Comparison of ENCODE assay signal across 18 cellular contexts in genomic region chr20:20456736-20457135, GRCh38.
DNase-seq lines count a peak whose midpoint lies in the region; TF ChIP-seq lines count a peak whose summit lies in the region.
"Had no signal": no experiment of that assay in that cellular context is flagged by ENCODE, and none has a peak within 500 bp of the region (broad histone marks: within the 10 kb centered on the region; RNA-seq: fewer than 3 reads in every experiment).

No MANE protein-coding gene starts in this region.

- H3K4me3 Mint-ChIP-seq in HFFc6 = no peak overlapping the region
- H3K4me3 Mint-ChIP-seq: CD8-positive, alpha-beta T cell had no signal

- TF ChIP-seq CTCF in fibroblast of pulmonary artery (IDR thresholded peaks at IDR 0.05; ENCODE audit: low read length, missing control alignments) (no peak), HFFc6 (IDR thresholded peaks at IDR 0.05) (no peak)

- DNase-seq in SIG-M5 treated with dmso at 0.1 percent for 504 hours (lab: John Stamatoyannopoulos, UW; ENCODE audit: unreplicated experiment) (peak; percentile 10), SIG-M5 (lab: John Stamatoyannopoulos, UW) (no peak), GF-D8 (lab: John Stamatoyannopoulos, UW) (peak; percentile 40), NCI-H69 (lab: John Stamatoyannopoulos, UW) (peak; percentile 74), fibroblast of pulmonary artery (ENCODE audit: low read depth) (peak; percentile 14), NCI-H524 (lab: John Stamatoyannopoulos, UW) (no peak), midbrain (lab: John Stamatoyannopoulos, UW) (no peak), HFFc6 (no peak)
- DNase-seq: C1 segment of cervical spinal cord; CD8-positive, alpha-beta T cell; DMS 273 treated with DMSO at 0.1 percent for 48 hours; DMS79; EL; NCI-H1048; NCI-H187; NCI-H2171 treated with DMSO at 0.1 percent for 48 hours; NCI-H82 had no signal

- no peak overlapping the region for H3K27ac Mint-ChIP-seq in HFFc6
- H3K27ac Mint-ChIP-seq: CD8-positive, alpha-beta T cell had no signal

- no peak overlapping the region for H3K4me3 ChIP-seq in fibroblast of pulmonary artery (replicated peaks; ENCODE audit: low read depth, low read length)
- H3K4me3 ChIP-seq: SK-N-MC had no signal

- no peaks in the 10 kb centered on the region for H3K36me3 Mint-ChIP-seq in HFFc6 (ENCODE audit: low read depth)

- H3K9me3 Mint-ChIP-seq in HFFc6 = no peaks in the 10 kb centered on the region
- H3K9me3 Mint-ChIP-seq: CD8-positive, alpha-beta T cell had no signal

- peaks cover 9% of the 10 kb centered on the region for H3K27me3 Mint-ChIP-seq in HFFc6 (ENCODE audit: insufficient read depth)

- peaks cover 42% of the 10 kb centered on the region for H3K4me1 Mint-ChIP-seq in HFFc6 (ENCODE audit: low read depth)

Comparison
In these comparisons a context has a peak if more than half of its experiments do, and no peak if none do; other contexts are left out.
1. DNase-seq: peak in SIG-M5 treated with dmso at 0.1 percent for 504 hours (single experiment), GF-D8 (single experiment), NCI-H69 (single experiment) and fibroblast of pulmonary artery (single experiment); none in SIG-M5 (single experiment), NCI-H524 (0 of 2), midbrain (single experiment) and HFFc6 (single experiment).